ENCODE assay signal across 1 cellular context in the genomic region with DNA sequence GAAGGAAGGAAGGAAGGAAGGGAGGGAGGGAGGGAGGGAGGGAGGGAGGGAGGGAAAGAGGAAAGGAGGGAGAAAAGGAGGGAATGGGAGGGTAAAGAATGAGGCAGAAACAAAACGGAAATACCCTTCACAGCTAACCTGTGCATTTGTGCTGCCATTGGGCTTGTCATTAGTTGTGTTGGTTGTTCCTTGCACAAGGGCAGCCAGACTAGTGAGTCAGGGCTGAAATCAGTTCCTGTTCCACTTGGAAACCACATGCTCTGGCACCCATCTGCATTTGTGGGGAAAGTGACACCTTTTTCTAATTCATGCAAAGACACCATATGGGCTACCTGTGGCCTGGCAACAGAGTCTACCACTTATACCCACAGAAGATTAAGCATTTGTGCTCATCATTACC.
TF ChIP-seq lines count a peak whose summit lies in the region.

No MANE protein-coding gene starts in this region.

TF ChIP-seq in GM23338, 12 proteins besides CTCF, POLR2A, EP300 and RAD21 (continued from another document):
- no peak for TF ChIP-seq ZNF331 (CRISPR knock-in tag; IDR thresholded peaks at IDR 0.05; ENCODE audit: low read depth)
- TF ChIP-seq, protein P1, sequence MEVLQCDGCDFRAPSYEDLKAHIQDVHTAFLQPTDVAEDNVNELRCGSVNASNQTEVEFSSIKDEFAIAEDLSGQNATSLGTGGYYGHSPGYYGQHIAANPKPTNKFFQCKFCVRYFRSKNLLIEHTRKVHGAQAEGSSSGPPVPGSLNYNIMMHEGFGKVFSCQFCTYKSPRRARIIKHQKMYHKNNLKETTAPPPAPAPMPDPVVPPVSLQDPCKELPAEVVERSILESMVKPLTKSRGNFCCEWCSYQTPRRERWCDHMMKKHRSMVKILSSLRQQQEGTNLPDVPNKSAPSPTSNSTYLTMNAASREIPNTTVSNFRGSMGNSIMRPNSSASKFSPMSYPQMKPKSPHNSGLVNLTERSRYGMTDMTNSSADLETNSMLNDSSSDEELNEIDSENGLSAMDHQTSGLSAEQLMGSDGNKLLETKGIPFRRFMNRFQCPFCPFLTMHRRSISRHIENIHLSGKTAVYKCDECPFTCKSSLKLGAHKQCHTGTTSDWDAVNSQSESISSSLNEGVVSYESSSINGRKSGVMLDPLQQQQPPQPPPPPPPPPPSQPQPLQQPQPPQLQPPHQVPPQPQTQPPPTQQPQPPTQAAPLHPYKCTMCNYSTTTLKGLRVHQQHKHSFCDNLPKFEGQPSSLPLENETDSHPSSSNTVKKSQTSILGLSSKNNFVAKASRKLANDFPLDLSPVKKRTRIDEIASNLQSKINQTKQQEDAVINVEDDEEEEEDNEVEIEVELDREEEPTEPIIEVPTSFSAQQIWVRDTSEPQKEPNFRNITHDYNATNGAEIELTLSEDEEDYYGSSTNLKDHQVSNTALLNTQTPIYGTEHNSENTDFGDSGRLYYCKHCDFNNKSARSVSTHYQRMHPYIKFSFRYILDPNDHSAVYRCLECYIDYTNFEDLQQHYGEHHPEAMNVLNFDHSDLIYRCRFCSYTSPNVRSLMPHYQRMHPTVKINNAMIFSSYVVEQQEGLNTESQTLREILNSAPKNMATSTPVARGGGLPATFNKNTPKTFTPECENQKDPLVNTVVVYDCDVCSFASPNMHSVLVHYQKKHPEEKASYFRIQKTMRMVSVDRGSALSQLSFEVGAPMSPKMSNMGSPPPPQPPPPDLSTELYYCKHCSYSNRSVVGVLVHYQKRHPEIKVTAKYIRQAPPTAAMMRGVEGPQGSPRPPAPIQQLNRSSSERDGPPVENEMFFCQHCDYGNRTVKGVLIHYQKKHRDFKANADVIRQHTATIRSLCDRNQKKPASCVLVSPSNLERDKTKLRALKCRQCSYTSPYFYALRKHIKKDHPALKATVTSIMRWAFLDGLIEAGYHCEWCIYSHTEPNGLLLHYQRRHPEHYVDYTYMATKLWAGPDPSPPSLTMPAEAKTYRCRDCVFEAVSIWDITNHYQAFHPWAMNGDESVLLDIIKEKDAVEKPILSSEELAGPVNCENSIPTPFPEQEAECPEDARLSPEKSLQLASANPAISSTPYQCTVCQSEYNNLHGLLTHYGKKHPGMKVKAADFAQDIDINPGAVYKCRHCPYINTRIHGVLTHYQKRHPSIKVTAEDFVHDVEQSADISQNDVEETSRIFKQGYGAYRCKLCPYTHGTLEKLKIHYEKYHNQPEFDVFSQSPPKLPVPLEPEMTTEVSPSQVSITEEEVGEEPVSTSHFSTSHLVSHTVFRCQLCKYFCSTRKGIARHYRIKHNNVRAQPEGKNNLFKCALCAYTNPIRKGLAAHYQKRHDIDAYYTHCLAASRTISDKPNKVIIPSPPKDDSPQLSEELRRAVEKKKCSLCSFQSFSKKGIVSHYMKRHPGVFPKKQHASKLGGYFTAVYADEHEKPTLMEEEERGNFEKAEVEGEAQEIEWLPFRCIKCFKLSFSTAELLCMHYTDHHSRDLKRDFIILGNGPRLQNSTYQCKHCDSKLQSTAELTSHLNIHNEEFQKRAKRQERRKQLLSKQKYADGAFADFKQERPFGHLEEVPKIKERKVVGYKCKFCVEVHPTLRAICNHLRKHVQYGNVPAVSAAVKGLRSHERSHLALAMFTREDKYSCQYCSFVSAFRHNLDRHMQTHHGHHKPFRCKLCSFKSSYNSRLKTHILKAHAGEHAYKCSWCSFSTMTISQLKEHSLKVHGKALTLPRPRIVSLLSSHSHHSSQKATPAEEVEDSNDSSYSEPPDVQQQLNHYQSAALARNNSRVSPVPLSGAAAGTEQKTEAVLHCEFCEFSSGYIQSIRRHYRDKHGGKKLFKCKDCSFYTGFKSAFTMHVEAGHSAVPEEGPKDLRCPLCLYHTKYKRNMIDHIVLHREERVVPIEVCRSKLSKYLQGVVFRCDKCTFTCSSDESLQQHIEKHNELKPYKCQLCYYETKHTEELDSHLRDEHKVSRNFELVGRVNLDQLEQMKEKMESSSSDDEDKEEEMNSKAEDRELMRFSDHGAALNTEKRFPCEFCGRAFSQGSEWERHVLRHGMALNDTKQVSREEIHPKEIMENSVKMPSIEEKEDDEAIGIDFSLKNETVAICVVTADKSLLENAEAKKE (CRISPR knock-in tag; IDR thresholded peaks at IDR 0.05): no peak
TF ChIP-seq in GM23338: peak in this region for 0.
